ENCODE assay signal across 8 cellular contexts in the genomic region with DNA sequence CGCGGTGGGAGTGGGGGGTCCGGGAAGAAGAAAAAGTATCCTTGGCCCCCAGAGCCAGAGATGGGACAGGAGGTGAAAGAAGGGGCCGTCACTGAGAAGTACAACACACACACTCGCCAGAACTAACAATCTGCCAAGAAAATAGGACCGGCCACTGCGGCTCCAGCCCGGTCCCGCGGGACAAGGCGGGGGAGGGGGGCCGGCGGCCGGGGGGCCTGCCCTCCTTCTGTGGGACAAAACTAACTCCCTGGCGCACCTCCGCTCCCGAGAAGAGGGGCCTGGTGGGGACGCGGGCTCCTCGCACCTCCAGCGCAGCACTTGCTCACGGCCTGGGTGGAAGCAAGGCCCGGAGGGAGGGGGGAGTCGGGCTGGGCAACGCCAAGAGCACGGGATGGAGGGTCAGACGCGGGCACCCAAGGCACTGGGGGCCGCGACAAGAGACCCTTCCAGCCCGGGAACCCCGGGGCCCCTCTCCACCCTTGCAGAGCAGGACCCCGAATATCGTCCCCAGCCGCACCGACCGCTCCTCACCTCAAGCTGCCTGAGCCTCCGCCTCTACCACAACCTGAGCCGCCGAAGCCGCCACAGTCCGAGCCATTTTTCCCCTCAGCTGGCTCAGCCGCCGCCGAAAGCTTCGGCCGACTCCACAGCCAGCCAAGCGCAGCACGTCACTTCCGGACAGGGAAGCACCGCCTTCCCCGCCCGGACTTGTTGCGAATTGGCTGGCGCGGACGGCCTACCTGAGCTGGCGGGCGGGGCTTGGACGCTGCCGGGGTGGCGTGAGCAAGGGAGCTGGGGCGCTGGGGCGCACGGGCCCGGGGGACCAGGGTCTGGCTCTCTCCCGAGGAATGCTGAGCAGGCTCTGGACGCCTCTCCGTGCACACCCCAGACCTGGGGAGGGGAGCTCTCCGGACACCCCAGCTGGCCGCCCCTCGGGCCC. TPM values are rescaled to one million over a fixed set of nuclear protein-coding genes. Genes with fewer than 3 reads are reported as not detected.
A peak's percentile ranks its signal among the peaks of the same experiment; 100 is the strongest.
DNase-seq lines count a peak whose midpoint lies in the region; ATAC-seq and TF ChIP-seq lines count a peak whose summit lies in the region.

PIK3C2A (minus strand) TSS at position 670 of the 940 bp plus-strand sequence. CDS start 38,245 bp downstream, outside the sequence.

- peak; percentile 86 for TF ChIP-seq POLR2A in GM10847 (IDR thresholded peaks at IDR 0.05; ENCODE audit: extremely low read depth, insufficient read length)

- H3K36me3 Mint-ChIP-seq in activated naive CD4-positive, alpha-beta T cell treated with anti-CD3 and anti-CD28 coated beads, Interleukin-2, amount 50 U/mL, for 72 hours, result peaks cover 6 to 16% of the 10 kb centered on the region in 2 donors

- H3K9me3 Mint-ChIP-seq in activated naive CD4-positive, alpha-beta T cell treated with anti-CD3 and anti-CD28 coated beads, Interleukin-2, amount 50 U/mL, for 72 hours, result no peaks in the 10 kb centered on the region

- DNase-seq in NCI-H1105 (lab: John Stamatoyannopoulos, UW) (peak; percentile 97), SKM-1 (lab: John Stamatoyannopoulos, UW; ENCODE audit: unreplicated experiment) (peak; percentile 61), glomerular endothelial cell (ENCODE audit: extremely low read depth, low read depth, low spot score) (no peak), omental fat pad (ENCODE audit: low spot score) (peak; percentile 90)
- peak; percentile 94 to 95 for DNase-seq in activated naive CD4-positive, alpha-beta T cell treated with anti-CD3 and anti-CD28 coated beads, Interleukin-2, amount 50 U/mL, for 72 hours (ENCODE audit: low spot score in 2 of 2)

- ATAC-seq in HG02642 (IDR thresholded peaks at IDR 0.05; ENCODE audit: poor library complexity, unreplicated experiment) (peak; percentile 98), omental fat pad (ENCODE audit: low FRiP score) (peak; percentile 98)
- ATAC-seq in activated naive CD4-positive, alpha-beta T cell treated with anti-CD3 and anti-CD28 coated beads, Interleukin-2, amount 50 U/mL, for 72 hours, result peak; percentile 97

- no peak for TF ChIP-seq CTCF in omental fat pad (IDR thresholded peaks at IDR 0.05)

- peak within 1 kb of the TSS; percentile 97 to 98 for H3K27ac Mint-ChIP-seq in activated naive CD4-positive, alpha-beta T cell treated with anti-CD3 and anti-CD28 coated beads, Interleukin-2, amount 50 U/mL, for 72 hours

- peak within 1 kb of the TSS; percentile 74 for H3K27ac ChIP-seq in temporal lobe (ENCODE audit: low read depth, low read length)

RNA-seq across cellular contexts. Expression of gene PIK3C2A, which starts in this region (rescaled TPM):
- total RNA-seq in activated naive CD4-positive, alpha-beta T cell treated with anti-CD3 and anti-CD28 coated beads, Interleukin-2, amount 50 U/mL, for 72 hours, result 10 to 100 TPM; 24.0 to 29.2 TPM
- total RNA-seq in glomerular endothelial cell (56.3 and 57.8 TPM in 2 replicates), omental fat pad (100 to 1,000 TPM in 2 of 4 donors, 10 to 100 TPM in 2; 67.9 to 134 (median 90.0) TPM), temporal lobe (37.9 TPM)
